ENCODE assay signal across 1 cellular context in the genomic region with DNA sequence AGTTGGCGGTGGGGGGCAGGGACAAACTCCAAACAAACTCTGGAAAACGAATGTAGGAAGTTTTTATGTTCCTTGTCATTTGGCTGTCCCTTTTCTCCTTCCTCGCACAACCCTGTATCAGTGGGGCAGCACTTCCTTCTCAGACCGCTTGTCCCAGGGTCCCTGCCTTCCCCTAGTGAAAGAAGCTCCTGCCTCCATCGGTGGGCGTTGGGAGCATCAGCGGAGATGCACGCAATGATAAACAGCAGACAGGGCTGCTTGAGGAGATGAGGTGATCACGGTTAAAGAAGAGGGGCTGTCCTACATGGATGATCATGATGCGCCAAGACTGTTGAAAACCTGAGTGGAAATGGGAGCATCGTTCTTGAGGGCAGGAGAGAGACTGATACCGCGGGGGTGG.
TF ChIP-seq lines count a peak whose summit lies in the region.

No MANE protein-coding gene starts in this region.

TF ChIP-seq in GM23338, 12 proteins besides CTCF, POLR2A, EP300 and RAD21:
- TF ChIP-seq CREB1 (CRISPR knock-in tag; IDR thresholded peaks at IDR 0.05; ENCODE audit: low read depth) (no peak), ZNF331 (CRISPR knock-in tag; IDR thresholded peaks at IDR 0.05; ENCODE audit: low read depth) (no peak), JUNB (IDR thresholded peaks at IDR 0.05; ENCODE audit: unreplicated experiment) (no peak), ZNF114 (CRISPR knock-in tag; IDR thresholded peaks at IDR 0.05) (no peak), STAT1 (IDR thresholded peaks at IDR 0.05; ENCODE audit: unreplicated experiment) (no peak), NANOG (IDR thresholded peaks at IDR 0.05; ENCODE audit: borderline replicate concordance) (no peak), POLR2AphosphoS5 (IDR thresholded peaks at IDR 0.05; ENCODE audit: low read depth) (no peak), EZH2phosphoT487 (IDR thresholded peaks at IDR 0.05; ENCODE audit: unreplicated experiment) (no peak), EZH2 (IDR thresholded peaks at IDR 0.05; ENCODE audit: low read depth, unreplicated experiment) (no peak)
- TF ChIP-seq, protein P1, sequence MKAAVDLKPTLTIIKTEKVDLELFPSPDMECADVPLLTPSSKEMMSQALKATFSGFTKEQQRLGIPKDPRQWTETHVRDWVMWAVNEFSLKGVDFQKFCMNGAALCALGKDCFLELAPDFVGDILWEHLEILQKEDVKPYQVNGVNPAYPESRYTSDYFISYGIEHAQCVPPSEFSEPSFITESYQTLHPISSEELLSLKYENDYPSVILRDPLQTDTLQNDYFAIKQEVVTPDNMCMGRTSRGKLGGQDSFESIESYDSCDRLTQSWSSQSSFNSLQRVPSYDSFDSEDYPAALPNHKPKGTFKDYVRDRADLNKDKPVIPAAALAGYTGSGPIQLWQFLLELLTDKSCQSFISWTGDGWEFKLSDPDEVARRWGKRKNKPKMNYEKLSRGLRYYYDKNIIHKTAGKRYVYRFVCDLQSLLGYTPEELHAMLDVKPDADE (IDR thresholded peaks at IDR 0.05) = no peak
- TF ChIP-seq, protein P2, sequence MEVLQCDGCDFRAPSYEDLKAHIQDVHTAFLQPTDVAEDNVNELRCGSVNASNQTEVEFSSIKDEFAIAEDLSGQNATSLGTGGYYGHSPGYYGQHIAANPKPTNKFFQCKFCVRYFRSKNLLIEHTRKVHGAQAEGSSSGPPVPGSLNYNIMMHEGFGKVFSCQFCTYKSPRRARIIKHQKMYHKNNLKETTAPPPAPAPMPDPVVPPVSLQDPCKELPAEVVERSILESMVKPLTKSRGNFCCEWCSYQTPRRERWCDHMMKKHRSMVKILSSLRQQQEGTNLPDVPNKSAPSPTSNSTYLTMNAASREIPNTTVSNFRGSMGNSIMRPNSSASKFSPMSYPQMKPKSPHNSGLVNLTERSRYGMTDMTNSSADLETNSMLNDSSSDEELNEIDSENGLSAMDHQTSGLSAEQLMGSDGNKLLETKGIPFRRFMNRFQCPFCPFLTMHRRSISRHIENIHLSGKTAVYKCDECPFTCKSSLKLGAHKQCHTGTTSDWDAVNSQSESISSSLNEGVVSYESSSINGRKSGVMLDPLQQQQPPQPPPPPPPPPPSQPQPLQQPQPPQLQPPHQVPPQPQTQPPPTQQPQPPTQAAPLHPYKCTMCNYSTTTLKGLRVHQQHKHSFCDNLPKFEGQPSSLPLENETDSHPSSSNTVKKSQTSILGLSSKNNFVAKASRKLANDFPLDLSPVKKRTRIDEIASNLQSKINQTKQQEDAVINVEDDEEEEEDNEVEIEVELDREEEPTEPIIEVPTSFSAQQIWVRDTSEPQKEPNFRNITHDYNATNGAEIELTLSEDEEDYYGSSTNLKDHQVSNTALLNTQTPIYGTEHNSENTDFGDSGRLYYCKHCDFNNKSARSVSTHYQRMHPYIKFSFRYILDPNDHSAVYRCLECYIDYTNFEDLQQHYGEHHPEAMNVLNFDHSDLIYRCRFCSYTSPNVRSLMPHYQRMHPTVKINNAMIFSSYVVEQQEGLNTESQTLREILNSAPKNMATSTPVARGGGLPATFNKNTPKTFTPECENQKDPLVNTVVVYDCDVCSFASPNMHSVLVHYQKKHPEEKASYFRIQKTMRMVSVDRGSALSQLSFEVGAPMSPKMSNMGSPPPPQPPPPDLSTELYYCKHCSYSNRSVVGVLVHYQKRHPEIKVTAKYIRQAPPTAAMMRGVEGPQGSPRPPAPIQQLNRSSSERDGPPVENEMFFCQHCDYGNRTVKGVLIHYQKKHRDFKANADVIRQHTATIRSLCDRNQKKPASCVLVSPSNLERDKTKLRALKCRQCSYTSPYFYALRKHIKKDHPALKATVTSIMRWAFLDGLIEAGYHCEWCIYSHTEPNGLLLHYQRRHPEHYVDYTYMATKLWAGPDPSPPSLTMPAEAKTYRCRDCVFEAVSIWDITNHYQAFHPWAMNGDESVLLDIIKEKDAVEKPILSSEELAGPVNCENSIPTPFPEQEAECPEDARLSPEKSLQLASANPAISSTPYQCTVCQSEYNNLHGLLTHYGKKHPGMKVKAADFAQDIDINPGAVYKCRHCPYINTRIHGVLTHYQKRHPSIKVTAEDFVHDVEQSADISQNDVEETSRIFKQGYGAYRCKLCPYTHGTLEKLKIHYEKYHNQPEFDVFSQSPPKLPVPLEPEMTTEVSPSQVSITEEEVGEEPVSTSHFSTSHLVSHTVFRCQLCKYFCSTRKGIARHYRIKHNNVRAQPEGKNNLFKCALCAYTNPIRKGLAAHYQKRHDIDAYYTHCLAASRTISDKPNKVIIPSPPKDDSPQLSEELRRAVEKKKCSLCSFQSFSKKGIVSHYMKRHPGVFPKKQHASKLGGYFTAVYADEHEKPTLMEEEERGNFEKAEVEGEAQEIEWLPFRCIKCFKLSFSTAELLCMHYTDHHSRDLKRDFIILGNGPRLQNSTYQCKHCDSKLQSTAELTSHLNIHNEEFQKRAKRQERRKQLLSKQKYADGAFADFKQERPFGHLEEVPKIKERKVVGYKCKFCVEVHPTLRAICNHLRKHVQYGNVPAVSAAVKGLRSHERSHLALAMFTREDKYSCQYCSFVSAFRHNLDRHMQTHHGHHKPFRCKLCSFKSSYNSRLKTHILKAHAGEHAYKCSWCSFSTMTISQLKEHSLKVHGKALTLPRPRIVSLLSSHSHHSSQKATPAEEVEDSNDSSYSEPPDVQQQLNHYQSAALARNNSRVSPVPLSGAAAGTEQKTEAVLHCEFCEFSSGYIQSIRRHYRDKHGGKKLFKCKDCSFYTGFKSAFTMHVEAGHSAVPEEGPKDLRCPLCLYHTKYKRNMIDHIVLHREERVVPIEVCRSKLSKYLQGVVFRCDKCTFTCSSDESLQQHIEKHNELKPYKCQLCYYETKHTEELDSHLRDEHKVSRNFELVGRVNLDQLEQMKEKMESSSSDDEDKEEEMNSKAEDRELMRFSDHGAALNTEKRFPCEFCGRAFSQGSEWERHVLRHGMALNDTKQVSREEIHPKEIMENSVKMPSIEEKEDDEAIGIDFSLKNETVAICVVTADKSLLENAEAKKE (CRISPR knock-in tag; IDR thresholded peaks at IDR 0.05) = no peak
- TF ChIP-seq, protein P3, sequence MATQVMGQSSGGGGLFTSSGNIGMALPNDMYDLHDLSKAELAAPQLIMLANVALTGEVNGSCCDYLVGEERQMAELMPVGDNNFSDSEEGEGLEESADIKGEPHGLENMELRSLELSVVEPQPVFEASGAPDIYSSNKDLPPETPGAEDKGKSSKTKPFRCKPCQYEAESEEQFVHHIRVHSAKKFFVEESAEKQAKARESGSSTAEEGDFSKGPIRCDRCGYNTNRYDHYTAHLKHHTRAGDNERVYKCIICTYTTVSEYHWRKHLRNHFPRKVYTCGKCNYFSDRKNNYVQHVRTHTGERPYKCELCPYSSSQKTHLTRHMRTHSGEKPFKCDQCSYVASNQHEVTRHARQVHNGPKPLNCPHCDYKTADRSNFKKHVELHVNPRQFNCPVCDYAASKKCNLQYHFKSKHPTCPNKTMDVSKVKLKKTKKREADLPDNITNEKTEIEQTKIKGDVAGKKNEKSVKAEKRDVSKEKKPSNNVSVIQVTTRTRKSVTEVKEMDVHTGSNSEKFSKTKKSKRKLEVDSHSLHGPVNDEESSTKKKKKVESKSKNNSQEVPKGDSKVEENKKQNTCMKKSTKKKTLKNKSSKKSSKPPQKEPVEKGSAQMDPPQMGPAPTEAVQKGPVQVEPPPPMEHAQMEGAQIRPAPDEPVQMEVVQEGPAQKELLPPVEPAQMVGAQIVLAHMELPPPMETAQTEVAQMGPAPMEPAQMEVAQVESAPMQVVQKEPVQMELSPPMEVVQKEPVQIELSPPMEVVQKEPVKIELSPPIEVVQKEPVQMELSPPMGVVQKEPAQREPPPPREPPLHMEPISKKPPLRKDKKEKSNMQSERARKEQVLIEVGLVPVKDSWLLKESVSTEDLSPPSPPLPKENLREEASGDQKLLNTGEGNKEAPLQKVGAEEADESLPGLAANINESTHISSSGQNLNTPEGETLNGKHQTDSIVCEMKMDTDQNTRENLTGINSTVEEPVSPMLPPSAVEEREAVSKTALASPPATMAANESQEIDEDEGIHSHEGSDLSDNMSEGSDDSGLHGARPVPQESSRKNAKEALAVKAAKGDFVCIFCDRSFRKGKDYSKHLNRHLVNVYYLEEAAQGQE (IDR thresholded peaks at IDR 0.05; ENCODE audit: unreplicated experiment) = no peak
